In genomic region chr14:58191763-58192596, GRCh38 we compare ENCODE assay signal across 17 cellular contexts. TPM values are rescaled to one million over a fixed set of nuclear protein-coding genes. Genes with fewer than 3 reads are reported as not detected.
DNase-seq lines count a peak whose midpoint lies in the region; ATAC-seq and TF ChIP-seq lines count a peak whose summit lies in the region.
"Had no signal": no experiment of that assay in that cellular context is flagged by ENCODE, and none has a peak within 500 bp of the region (broad histone marks: within the 10 kb centered on the region; RNA-seq: fewer than 3 reads in every experiment).

No MANE protein-coding gene starts in this region.

- H3K27me3 Mint-ChIP-seq in stimulated activated naive B cell treated with anti-CD40 and anti-IgM and Interleukin-4, amounts not matched to agents 10 μg/mL and 1 μg/mL and 100 μg/mL, for 72 hours, result peaks cover 6 to 20% of the 10 kb centered on the region in 2 donors

- TF ChIP-seq POLR2A in body of pancreas (IDR thresholded peaks at IDR 0.05), result no peak

- intact Hi-C loops in left lung (cut with DNase I), result no loop called here
- intact Hi-C loops in body of pancreas (cut with DNase I), result no loop called here

- no peak overlapping the region for H3K4me3 ChIP-seq in Karpas-422 (ENCODE audit: low read length)
- H3K4me3 ChIP-seq in left lung, result no peak overlapping the region
- no peak overlapping the region for H3K4me3 ChIP-seq in body of pancreas
- H3K4me3 ChIP-seq: MG63, SJSA1 had no signal

- H3K79me2 ChIP-seq in Karpas-422 (ENCODE audit: low read length), result no peaks in the 10 kb centered on the region

- WGBS in body of pancreas, 2 donors, result 48 to 62% methylated on average over 3 of the region's 3 CpGs

- H3K4me2 ChIP-seq in Karpas-422 (ENCODE audit: low read depth, low read length, poor library complexity, severe bottlenecking), result no peak overlapping the region
- H3K4me2 ChIP-seq: KMS-11 had no signal

- TF ChIP-seq CTCF in left lung (IDR thresholded peaks at IDR 0.05), result no peak
- no peak for TF ChIP-seq CTCF in body of pancreas (IDR thresholded peaks at IDR 0.05)

- DNase-seq in DMS53 (lab: John Stamatoyannopoulos, UW) (peak; percentile 67), Karpas-422 (no peak), SHP77 treated with DMSO at 0.1 percent for 48 hours (lab: John Stamatoyannopoulos, UW) (peak; percentile 23), left lung (no peak), activated gamma-delta T cell (lab: John Stamatoyannopoulos, UW) (no peak), body of pancreas (no peak)
- no peak for DNase-seq in stimulated activated naive B cell treated with anti-CD40 and anti-IgM and Interleukin-4, amounts not matched to agents 10 μg/mL and 1 μg/mL and 100 μg/mL, for 72 hours
- DNase-seq in NK-92 treated with Interleukin-12 subunit alpha and Interleukin-12 subunit beta, amount 100 ng/mL, for 24 hours (lab: John Stamatoyannopoulos, UW), result no peak
- DNase-seq: AML-193, COR-L47, EL, MG63, NCI-H1092, NCI-H1694, NCI-H446 had no signal

- H3K27me3 ChIP-seq in Karpas-422 (ENCODE audit: low read length), result peaks cover 3% of the 10 kb centered on the region; the same call in 1 of the 2 replicates
- no peaks in the 10 kb centered on the region for H3K27me3 ChIP-seq in left lung
- H3K27me3 ChIP-seq in body of pancreas, result no peaks in the 10 kb centered on the region
- H3K27me3 ChIP-seq: MG63 had no signal

- no peaks in the 10 kb centered on the region for H4K20me1 ChIP-seq in Karpas-422 (ENCODE audit: insufficient read depth, low read depth, low read length)

- H3K4me3 Mint-ChIP-seq in stimulated activated naive B cell treated with anti-CD40 and anti-IgM and Interleukin-4, amounts not matched to agents 10 μg/mL and 1 μg/mL and 100 μg/mL, for 72 hours, result no peak overlapping the region

- H3K9me3 ChIP-seq in Karpas-422 (ENCODE audit: low read length) (no peaks in the 10 kb centered on the region), left lung (no peaks in the 10 kb centered on the region), body of pancreas (no peaks in the 10 kb centered on the region)
- H3K9me3 ChIP-seq: MG63, SJSA1 had no signal

- H3K4me1 ChIP-seq in Karpas-422 (ENCODE audit: low read length) (no peaks in the 10 kb centered on the region), left lung (no peaks in the 10 kb centered on the region), body of pancreas (no peaks in the 10 kb centered on the region)
- H3K4me1 ChIP-seq: SJSA1 had no signal

- H3K27ac Mint-ChIP-seq in stimulated activated naive B cell treated with anti-CD40 and anti-IgM and Interleukin-4, amounts not matched to agents 10 μg/mL and 1 μg/mL and 100 μg/mL, for 72 hours, result no peak overlapping the region

- peak overlapping the region; percentile 1; the same call in 1 of the 2 replicates for H2AFZ ChIP-seq in Karpas-422 (ENCODE audit: low read length)

- H3K27ac ChIP-seq in Karpas-422 (ENCODE audit: low read length) (no peak overlapping the region), left lung (no peak overlapping the region), body of pancreas (no peak overlapping the region)
- H3K27ac ChIP-seq: KMS-11, SJSA1 had no signal

- H3K9ac ChIP-seq in Karpas-422 (ENCODE audit: low read length), result no peak overlapping the region
- H3K9ac ChIP-seq: KMS-11 had no signal

- ATAC-seq in left lung, result peak; percentile 44
- no peak for ATAC-seq in body of pancreas
- ATAC-seq in stimulated activated naive B cell treated with anti-CD40 and anti-IgM and Interleukin-4, amounts not matched to agents 10 μg/mL and 1 μg/mL and 100 μg/mL, for 72 hours (replicated peaks), result no peak

- H3K36me3 Mint-ChIP-seq in stimulated activated naive B cell treated with anti-CD40 and anti-IgM and Interleukin-4, amounts not matched to agents 10 μg/mL and 1 μg/mL and 100 μg/mL, for 72 hours, result no peaks in the 10 kb centered on the region

- H3K9me3 Mint-ChIP-seq in stimulated activated naive B cell treated with anti-CD40 and anti-IgM and Interleukin-4, amounts not matched to agents 10 μg/mL and 1 μg/mL and 100 μg/mL, for 72 hours, result no peaks in the 10 kb centered on the region

- H3K36me3 ChIP-seq in Karpas-422 (ENCODE audit: insufficient read depth, low read length) (no peaks in the 10 kb centered on the region), left lung (no peaks in the 10 kb centered on the region), body of pancreas (replicated peaks in 1 of 2; ENCODE audit: insufficient read depth in 1 of 2, low read depth in 2 of 2) (no peaks in the 10 kb centered on the region)
- H3K36me3 ChIP-seq: MG63, SJSA1 had no signal

- H3K9me2 ChIP-seq in Karpas-422 (replicated peaks; ENCODE audit: insufficient read depth, low read length), result no peaks in the 10 kb centered on the region

- H3K4me1 Mint-ChIP-seq in stimulated activated naive B cell treated with anti-CD40 and anti-IgM and Interleukin-4, amounts not matched to agents 10 μg/mL and 1 μg/mL and 100 μg/mL, for 72 hours, result no peaks in the 10 kb centered on the region

RNA-seq across cellular contexts. Expression of gene ACTR10, which starts 8.0 kb away (rescaled TPM):
- 66.7 and 153 TPM in 2 replicates for total RNA-seq in Karpas-422 (2014; rRNA removed; shearing (Covaris generic); ENCODE audit: low replicate concordance)
- 10 to 100 TPM; 68.3 to 72.8 TPM for total RNA-seq in left lung
- total RNA-seq in body of pancreas, result 10 to 100 TPM; 31.9 to 74.5 TPM

RNA-seq across cellular contexts. Expression of gene ARMH4, which starts 40.0 kb away (rescaled TPM):
- 0.07 and 0.75 TPM in 2 replicates for total RNA-seq in Karpas-422 (2014; rRNA removed; shearing (Covaris generic); ENCODE audit: low replicate concordance)
- total RNA-seq in left lung (1 to 10 TPM; 2.0 to 9.7 TPM), body of pancreas (1 to 10 TPM in 1 of 2 donors, not detected in 1; 1.0 TPM)

RNA-seq across cellular contexts. Expression of gene PSMA3, which starts 52.7 kb away (rescaled TPM):
- total RNA-seq in Karpas-422 (2014; rRNA removed; shearing (Covaris generic); ENCODE audit: low replicate concordance), result 121 and 169 TPM in 2 replicates
- 100 to 1,000 TPM; 152 to 238 TPM for total RNA-seq in left lung
- 10 to 100 TPM; 59.7 to 77.0 TPM for total RNA-seq in body of pancreas

Comparison
In these comparisons a context has a peak if more than half of its experiments do, and no peak if none do; other contexts are left out.
1. DNase-seq: peak in DMS53 (single experiment) and SHP77 treated with DMSO at 0.1 percent for 48 hours (single experiment); none in Karpas-422 (single experiment), left lung (0 of 2), activated gamma-delta T cell (single experiment), body of pancreas (0 of 4), stimulated activated naive B cell treated with anti-CD40 and anti-IgM and Interleukin-4, amounts not matched to agents 10 μg/mL and 1 μg/mL and 100 μg/mL, for 72 hours (single experiment) and NK-92 treated with Interleukin-12 subunit alpha and Interleukin-12 subunit beta, amount 100 ng/mL, for 24 hours (single experiment).